In the genomic region with DNA sequence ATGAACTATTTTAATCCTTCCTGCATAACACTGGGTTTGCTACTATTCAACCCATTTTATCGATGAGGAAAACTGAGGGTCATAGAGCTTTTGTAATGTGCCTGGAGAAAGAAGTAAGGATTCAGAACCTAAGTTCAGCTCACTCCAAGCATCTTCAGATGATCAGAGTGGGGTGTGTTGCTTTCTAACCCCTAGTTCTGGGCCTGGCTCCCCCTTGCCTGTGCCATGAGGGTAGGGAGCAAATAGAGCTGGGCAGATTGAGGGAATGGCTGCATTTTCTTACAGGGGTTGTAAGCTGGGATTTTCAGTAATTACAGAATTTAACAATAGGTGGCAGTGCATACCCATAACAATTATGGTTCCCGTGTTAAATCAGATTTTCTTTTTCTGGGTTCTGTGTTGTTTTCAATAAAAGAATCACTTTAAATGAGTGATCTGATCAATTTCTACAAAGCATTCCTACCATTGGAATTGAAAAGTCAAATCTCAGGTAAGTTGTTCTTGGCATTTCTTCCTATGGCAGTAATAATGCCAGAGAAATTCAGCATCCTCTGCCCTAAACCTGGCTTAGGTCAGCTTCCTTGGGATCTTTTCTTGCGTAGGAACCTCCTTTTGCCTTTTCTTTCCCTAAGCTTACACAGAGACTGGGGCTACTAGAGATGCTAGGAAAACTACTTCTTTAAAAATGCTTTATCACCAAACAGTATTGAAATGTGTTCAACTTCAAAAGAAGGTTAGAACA, we compare ENCODE assay signal across 8 cellular contexts.
DNase-seq lines count a peak whose midpoint lies in the region; ATAC-seq, FAIRE-seq and TF ChIP-seq lines count a peak whose summit lies in the region.

No MANE protein-coding gene starts in this region.

- in situ Hi-C loops in astrocyte of the spinal cord (cut with HindIII; ENCODE audit: low sequenced_read_pairs), result no loop called here

- no peaks in the 10 kb centered on the region for H3K27me3 ChIP-seq in layer of hippocampus (ENCODE audit: control insufficient read depth, insufficient read depth, low read length)

- TF ChIP-seq CTCF in astrocyte of the spinal cord (IDR thresholded peaks at IDR 0.05; ENCODE audit: low read depth, low read length), result peak; percentile 48

- H3K27ac ChIP-seq in layer of hippocampus (ENCODE audit: low read depth, low read length), result peak overlapping the region; percentile 75

- no peak overlapping the region for H3K4me3 ChIP-seq in astrocyte of the spinal cord (ENCODE audit: low read depth, low read length)

- DNase-seq in DMS53 (lab: John Stamatoyannopoulos, UW) (peak; percentile 57), NCI-H1105 treated with DMSO at 0.1 percent for 48 hours (lab: John Stamatoyannopoulos, UW) (peak; percentile 56), astrocyte of the spinal cord (ENCODE audit: low read depth, low spot score) (peak; percentile 69), urothelium cell line (ENCODE audit: low spot score) (peak; percentile 33)
- no peak for DNase-seq in stimulated activated CD4-positive, alpha-beta T cell treated with anti-CD3 and anti-CD28 coated beads, Interleukin-1b, Interleukin-23, amount 100 ng/mL, for 48 hours

- FAIRE-seq in urothelium cell line (lab: Jason Lieb, UNC), result no peak

- ATAC-seq in GM21381 (IDR thresholded peaks at IDR 0.05; ENCODE audit: unreplicated experiment), result peak; percentile 46
- no peak for ATAC-seq in GM21825 (IDR thresholded peaks at IDR 0.05; ENCODE audit: unreplicated experiment)
